19 cellular contexts compared by ENCODE assay signal in the genomic region with DNA sequence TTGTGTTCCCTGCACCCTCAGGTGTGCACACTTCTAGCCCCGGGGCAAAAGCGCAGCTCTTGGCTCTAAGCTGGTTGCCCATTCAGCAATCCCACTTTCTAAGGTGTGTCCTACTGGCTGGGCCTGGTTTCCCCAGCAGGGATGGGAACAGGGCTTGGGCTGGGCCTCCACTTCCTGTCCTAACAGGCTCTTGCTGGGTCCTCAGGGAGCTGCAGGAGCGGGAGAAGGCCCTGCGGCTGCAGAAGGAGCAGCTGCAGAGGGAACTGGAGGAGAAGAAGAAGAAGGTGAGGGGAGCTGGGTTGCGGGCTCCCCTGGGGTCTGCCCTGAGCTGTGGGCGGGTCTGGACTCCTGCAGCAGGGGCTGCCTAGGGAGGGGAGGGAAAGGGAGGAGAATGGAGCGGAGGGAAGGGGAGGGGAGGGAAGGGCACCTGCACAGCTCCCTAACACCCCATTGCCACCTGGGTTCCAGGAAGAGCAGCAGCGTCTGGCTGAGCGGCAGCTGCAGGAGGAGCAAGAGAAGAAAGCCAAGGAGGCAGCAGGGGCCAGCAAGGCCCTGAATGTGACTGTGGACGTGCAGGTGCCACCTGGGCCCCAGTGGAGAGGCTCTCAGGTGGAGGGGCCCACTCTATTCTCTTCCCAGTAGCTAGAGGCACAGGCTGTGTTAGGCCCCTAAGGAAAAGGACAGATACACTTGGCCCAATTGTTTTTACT. TPM values are rescaled to one million over a fixed set of nuclear protein-coding genes. Genes with fewer than 3 reads are reported as not detected.
DNase-seq lines count a peak whose midpoint lies in the region; ATAC-seq and TF ChIP-seq lines count a peak whose summit lies in the region.
"Had no signal": no experiment of that assay in that cellular context is flagged by ENCODE, and none has a peak within 500 bp of the region (broad histone marks: within the 10 kb centered on the region; RNA-seq: fewer than 3 reads in every experiment).

No MANE protein-coding gene starts in this region.

- no peak overlapping the region for H3K27ac Mint-ChIP-seq in activated T-cell treated with anti-CD3 and anti-CD28 coated beads, Interleukin-2, amount 50 U/mL, for 24 hours
- H3K27ac Mint-ChIP-seq in activated T-cell treated with anti-CD3 and anti-CD28 coated beads, Interleukin-2, amount 50 U/mL, for 72 hours: no peak overlapping the region
- no peak overlapping the region for H3K27ac Mint-ChIP-seq in activated CD4-positive, alpha-beta memory T cell treated with anti-CD3 and anti-CD28 coated beads for 36 hours
- H3K27ac Mint-ChIP-seq in type B pancreatic cell: no peak overlapping the region

- CTCF ChIA-PET in activated CD4-positive, alpha-beta memory T cell treated with anti-CD3 and anti-CD28 coated beads for 36 hours (lab: Charles Lee): no interaction called here

- H3K27ac ChIP-seq in caudate nucleus (ENCODE audit: low read depth, low read length): no peak overlapping the region
- H3K27ac ChIP-seq: A549 had no signal

- intact Hi-C loops in activated CD4-positive, alpha-beta memory T cell treated with anti-CD3 and anti-CD28 coated beads for 36 hours (cut with micrococcal nuclease): no loop called here

- H3K36me3 Mint-ChIP-seq in activated T-cell treated with anti-CD3 and anti-CD28 coated beads, Interleukin-2, amount 50 U/mL, for 24 hours (ENCODE audit: low read depth): peaks cover 90% of the 10 kb centered on the region
- peaks cover 10 to 27% of the 10 kb centered on the region in 2 donors for H3K36me3 Mint-ChIP-seq in activated T-cell treated with anti-CD3 and anti-CD28 coated beads, Interleukin-2, amount 50 U/mL, for 72 hours (ENCODE audit: insufficient read depth in 2 of 2)
- peaks cover 55% of the 10 kb centered on the region for H3K36me3 Mint-ChIP-seq in activated CD4-positive, alpha-beta memory T cell treated with anti-CD3 and anti-CD28 coated beads for 36 hours
- peaks cover 24% of the 10 kb centered on the region for H3K36me3 Mint-ChIP-seq in type B pancreatic cell

- ATAC-seq in activated T-cell treated with anti-CD3 and anti-CD28 coated beads, Interleukin-2, amount 50 U/mL, for 72 hours (replicated peaks in 1 of 2): no peak
- ATAC-seq in left lobe of liver (no peak), HG02981 (IDR thresholded peaks at IDR 0.05; ENCODE audit: unreplicated experiment) (no peak)
- ATAC-seq: A549 had no signal

- POLR2A ChIA-PET in activated CD4-positive, alpha-beta memory T cell treated with anti-CD3 and anti-CD28 coated beads for 36 hours (lab: Charles Lee): no interaction called here

- no peaks in the 10 kb centered on the region for H3K27me3 Mint-ChIP-seq in activated T-cell treated with anti-CD3 and anti-CD28 coated beads, Interleukin-2, amount 50 U/mL, for 24 hours
- H3K27me3 Mint-ChIP-seq in activated T-cell treated with anti-CD3 and anti-CD28 coated beads, Interleukin-2, amount 50 U/mL, for 72 hours (ENCODE audit: low read depth): no peaks in the 10 kb centered on the region
- H3K27me3 Mint-ChIP-seq in activated CD4-positive, alpha-beta memory T cell treated with anti-CD3 and anti-CD28 coated beads for 36 hours: no peaks in the 10 kb centered on the region
- H3K27me3 Mint-ChIP-seq in type B pancreatic cell: no peaks in the 10 kb centered on the region

- H3K4me3 Mint-ChIP-seq in activated T-cell treated with anti-CD3 and anti-CD28 coated beads, Interleukin-2, amount 50 U/mL, for 24 hours: no peak overlapping the region
- no peak overlapping the region for H3K4me3 Mint-ChIP-seq in activated T-cell treated with anti-CD3 and anti-CD28 coated beads, Interleukin-2, amount 50 U/mL, for 72 hours
- H3K4me3 Mint-ChIP-seq in activated CD4-positive, alpha-beta memory T cell treated with anti-CD3 and anti-CD28 coated beads for 36 hours: no peak overlapping the region
- H3K4me3 Mint-ChIP-seq in type B pancreatic cell: no peak overlapping the region
- H3K4me3 Mint-ChIP-seq: CD14-positive monocyte, H9 had no signal

- no peaks in the 10 kb centered on the region for H3K4me1 Mint-ChIP-seq in activated T-cell treated with anti-CD3 and anti-CD28 coated beads, Interleukin-2, amount 50 U/mL, for 24 hours (ENCODE audit: low read depth)
- H3K4me1 Mint-ChIP-seq in activated T-cell treated with anti-CD3 and anti-CD28 coated beads, Interleukin-2, amount 50 U/mL, for 72 hours (ENCODE audit: low read depth): no peaks in the 10 kb centered on the region
- no peaks in the 10 kb centered on the region for H3K4me1 Mint-ChIP-seq in activated CD4-positive, alpha-beta memory T cell treated with anti-CD3 and anti-CD28 coated beads for 36 hours (ENCODE audit: low read depth)
- no peaks in the 10 kb centered on the region for H3K4me1 Mint-ChIP-seq in type B pancreatic cell (ENCODE audit: unreplicated experiment)
- H3K4me1 Mint-ChIP-seq: H9 had no signal

- no peak for TF ChIP-seq CTCF in type B pancreatic cell (conservative IDR thresholded peaks at IDR 0.05)

- peak; percentile 11 for DNase-seq in activated T-cell treated with anti-CD3 and anti-CD28 coated beads, Interleukin-2, amount 50 U/mL, for 24 hours
- DNase-seq in activated T-cell treated with anti-CD3 and anti-CD28 coated beads, Interleukin-2, amount 50 U/mL, for 72 hours: no peak
- peak; percentile 7 for DNase-seq in activated CD4-positive, alpha-beta memory T cell treated with anti-CD3 and anti-CD28 coated beads for 36 hours
- DNase-seq in left lobe of liver (ENCODE audit: low spot score): peak; percentile 41
- peak; percentile 45 for DNase-seq in type B pancreatic cell (ENCODE audit: extremely low spot score, unreplicated experiment)
- DNase-seq in caudate nucleus (lab: John Stamatoyannopoulos, UW): no peak
- no peak for DNase-seq in HT-29 (ENCODE audit: low spot score)
- DNase-seq: COR-L47, Karpas-422, MM.1S, NCI-H1105, NCI-H1694 treated with DMSO at 0.1 percent for 48 hours, NCI-H510A treated with DMSO at 0.1 percent for 48 hours, OCI-M1, RPMI8226 had no signal

- no peaks in the 10 kb centered on the region for H3K9me3 Mint-ChIP-seq in activated T-cell treated with anti-CD3 and anti-CD28 coated beads, Interleukin-2, amount 50 U/mL, for 24 hours
- no peaks in the 10 kb centered on the region for H3K9me3 Mint-ChIP-seq in activated T-cell treated with anti-CD3 and anti-CD28 coated beads, Interleukin-2, amount 50 U/mL, for 72 hours
- H3K9me3 Mint-ChIP-seq in activated CD4-positive, alpha-beta memory T cell treated with anti-CD3 and anti-CD28 coated beads for 36 hours: no peaks in the 10 kb centered on the region
- no peaks in the 10 kb centered on the region for H3K9me3 Mint-ChIP-seq in type B pancreatic cell
- H3K9me3 Mint-ChIP-seq: CD14-positive monocyte, H9 had no signal

RNA-seq across cellular contexts. Expression of a gene that starts 24.6 kb away (rescaled TPM):
- 100 to 1,000 TPM; 129 to 161 TPM for total RNA-seq in activated T-cell treated with anti-CD3 and anti-CD28 coated beads, Interleukin-2, amount 50 U/mL, for 72 hours
- total RNA-seq in activated CD4-positive, alpha-beta memory T cell treated with anti-CD3 and anti-CD28 coated beads for 36 hours: 100 to 1,000 TPM; 128 to 133 TPM
- 7.3 TPM for total RNA-seq in left lobe of liver
- total RNA-seq in type B pancreatic cell (ENCODE audit: low replicate concordance): 38.8 and 96.7 TPM in 2 replicates
- 131 and 164 TPM in 2 replicates for total RNA-seq in HT-29 (2014; rRNA removed; shearing (Covaris generic))

RNA-seq across cellular contexts. Expression of a gene that starts 41.6 kb away (rescaled TPM):
- not detected for total RNA-seq in activated T-cell treated with anti-CD3 and anti-CD28 coated beads, Interleukin-2, amount 50 U/mL, for 72 hours
- total RNA-seq in activated CD4-positive, alpha-beta memory T cell treated with anti-CD3 and anti-CD28 coated beads for 36 hours: not detected
- not detected for total RNA-seq in left lobe of liver
- total RNA-seq in type B pancreatic cell (ENCODE audit: low replicate concordance): not detected in 2 replicates
- not detected in 2 replicates for total RNA-seq in HT-29 (2014; rRNA removed; shearing (Covaris generic))
- total RNA-seq: H9 had no signal

Comparison
In these comparisons a context has a peak if more than half of its experiments do, and no peak if none do; other contexts are left out.
1. DNase-seq: peak in activated T-cell treated with anti-CD3 and anti-CD28 coated beads, Interleukin-2, amount 50 U/mL, for 24 hours (single experiment), activated CD4-positive, alpha-beta memory T cell treated with anti-CD3 and anti-CD28 coated beads for 36 hours (single experiment), left lobe of liver (single experiment) and type B pancreatic cell (single experiment); none in activated T-cell treated with anti-CD3 and anti-CD28 coated beads, Interleukin-2, amount 50 U/mL, for 72 hours (0 of 2), caudate nucleus (0 of 61) and HT-29 (single experiment).